In genomic region chr6:27138837-27139752, GRCh38 we compare ENCODE assay signal across 8 cellular contexts.
DNase-seq lines count a peak whose midpoint lies in the region; ATAC-seq and TF ChIP-seq lines count a peak whose summit lies in the region.

No MANE protein-coding gene starts in this region.

- H3K27me3 Mint-ChIP-seq in T-cell: no peaks in the 10 kb centered on the region

- TF ChIP-seq CTCF in astrocyte of the spinal cord (IDR thresholded peaks at IDR 0.05; ENCODE audit: low read depth, low read length): no peak

- H3K36me3 Mint-ChIP-seq in T-cell: no peaks in the 10 kb centered on the region

- H3K4me3 ChIP-seq in astrocyte of the spinal cord (ENCODE audit: low read depth, low read length): peak overlapping the region; percentile 61

- peaks cover 57 to 79% (median 59%) of the 10 kb centered on the region in 3 donors for H3K4me1 Mint-ChIP-seq in T-cell

- ATAC-seq in HG03432 (IDR thresholded peaks at IDR 0.05; ENCODE audit: unreplicated experiment): peak; percentile 66
- peak; percentile 73 to 82 (median 78) for ATAC-seq in T-cell (replicated peaks in 1 of 4)

- H3K9me3 Mint-ChIP-seq in T-cell: no peaks in the 10 kb centered on the region

- peak; percentile 11 for DNase-seq in AG20443 (ENCODE audit: low spot score)
- DNase-seq in T-cell: peak in 33 of 34 experiments; percentile 30 to 70 (median 49)
- peak; percentile 66 for DNase-seq in astrocyte of the spinal cord (ENCODE audit: low read depth, low spot score)
- peak; percentile 76 for DNase-seq in inferior parietal cortex (ENCODE audit: extremely low spot score)
- peak; percentile 65 to 76 for DNase-seq in stimulated activated CD4-positive, alpha-beta T cell treated with anti-CD3 and anti-CD28 coated beads, Interleukin-15, amount 100 ng/mL, for 48 hours (ENCODE audit: low read depth in 2 of 2)
- DNase-seq in NCI-H1930 (lab: John Stamatoyannopoulos, UW): no peak

- POLR2A ChIA-PET in T-cell (lab: Charles Lee): interaction anchor here (0.6 to 1.9 kb wide), 9 partner anchors 8 to 923 kb away, joined by 3 to 9 read pairs (median 4); a partner anchor contains a TSS

- CTCF ChIA-PET in T-cell (lab: Charles Lee): interaction anchor here in 1 of 2 donors (0.8 kb wide), 1 partner anchor 8 kb away, joined by 4 read pairs; a partner anchor contains a TSS

- peak overlapping the region; percentile 95 to 97 (median 97) for H3K4me3 Mint-ChIP-seq in T-cell

- peak; percentile 99 for TF ChIP-seq POLR2A in GM19099 (IDR thresholded peaks at IDR 0.05; ENCODE audit: extremely low read depth, insufficient read length, low read depth)

- in situ Hi-C loops in astrocyte of the spinal cord (cut with HindIII; ENCODE audit: low sequenced_read_pairs): no loop called here

- peak overlapping the region; percentile 97 to 98 for H3K27ac Mint-ChIP-seq in T-cell

Comparison
In these comparisons a context has a peak if more than half of its experiments do, and no peak if none do; other contexts are left out.
1. DNase-seq: peak in AG20443 (single experiment), T-cell (33 of 34), astrocyte of the spinal cord (single experiment), inferior parietal cortex (single experiment) and stimulated activated CD4-positive, alpha-beta T cell treated with anti-CD3 and anti-CD28 coated beads, Interleukin-15, amount 100 ng/mL, for 48 hours (2 of 2); none in NCI-H1930 (0 of 2).